In the genomic region with DNA sequence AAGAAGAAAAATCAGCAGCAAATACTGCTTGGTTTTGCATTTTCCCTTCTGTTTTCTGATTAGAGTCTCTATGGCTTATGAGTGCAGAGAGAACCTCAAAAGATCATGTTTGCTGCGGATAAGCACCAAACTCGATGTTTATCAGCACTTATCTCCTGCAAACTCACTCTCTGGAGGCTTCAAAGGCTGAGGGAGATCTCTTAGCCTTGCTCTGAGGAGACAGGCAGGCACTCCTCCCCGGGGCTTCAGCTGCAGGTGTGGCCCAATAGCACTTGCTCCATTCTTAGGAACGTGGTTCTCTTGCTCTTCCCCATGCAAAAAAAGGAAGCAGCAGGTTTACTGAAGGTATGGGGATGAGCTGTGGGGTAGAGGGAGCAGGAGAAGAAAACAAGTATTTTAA, we compare ENCODE assay signal across 15 cellular contexts. TPM values are rescaled to one million over a fixed set of nuclear protein-coding genes. Genes with fewer than 3 reads are reported as not detected.
DNase-seq lines count a peak whose midpoint lies in the region; ATAC-seq and TF ChIP-seq lines count a peak whose summit lies in the region.
"Had no signal": no experiment of that assay in that cellular context is flagged by ENCODE, and none has a peak within 500 bp of the region (broad histone marks: within the 10 kb centered on the region; RNA-seq: fewer than 3 reads in every experiment).

No MANE protein-coding gene starts in this region.

- H3K4me1 Mint-ChIP-seq in activated T-cell treated with anti-CD3 and anti-CD28 coated beads, Interleukin-2, amount 50 U/mL, for 72 hours (ENCODE audit: low read depth) = peaks cover 64% of the 10 kb centered on the region
- peaks cover 86% of the 10 kb centered on the region for H3K4me1 Mint-ChIP-seq in activated naive CD8-positive, alpha-beta T cell treated with anti-CD3 and anti-CD28 coated beads, Interleukin-2, amount 50 U/mL, for 24 hours
- peaks cover 81% of the 10 kb centered on the region for H3K4me1 Mint-ChIP-seq in stimulated activated memory B cell treated with anti-CD40 and anti-IgM and Interleukin-4, amounts not matched to agents 10 μg/mL and 1 μg/mL and 100 μg/mL, for 72 hours

- H3K27me3 ChIP-seq in esophagus muscularis mucosa = no peaks in the 10 kb centered on the region
- no peaks in the 10 kb centered on the region for H3K27me3 ChIP-seq in aorta (ENCODE audit: control insufficient read depth in 1 of 2, insufficient read depth in 2 of 2, low read length in 1 of 2)
- H3K27me3 ChIP-seq: vagina had no signal

- intact Hi-C loops in OCI-LY7 (cut with micrococcal nuclease; ENCODE audit: unreplicated experiment) (no loop called here), esophagus muscularis mucosa (cut with DNase I) (no loop called here), aorta (cut with DNase I) (no loop called here)

- peak overlapping the region; percentile 61 for H3K4me2 ChIP-seq in OCI-LY7 (ENCODE audit: low read length)

- H3K4me3 Mint-ChIP-seq in activated T-cell treated with anti-CD3 and anti-CD28 coated beads, Interleukin-2, amount 50 U/mL, for 72 hours = peak overlapping the region; percentile 52 to 84
- H3K4me3 Mint-ChIP-seq in activated naive CD8-positive, alpha-beta T cell treated with anti-CD3 and anti-CD28 coated beads, Interleukin-2, amount 50 U/mL, for 24 hours = peak overlapping the region; percentile 8
- H3K4me3 Mint-ChIP-seq in stimulated activated memory B cell treated with anti-CD40 and anti-IgM and Interleukin-4, amounts not matched to agents 10 μg/mL and 1 μg/mL and 100 μg/mL, for 72 hours = peak overlapping the region; percentile 42

- H4K20me1 ChIP-seq in OCI-LY7 (ENCODE audit: insufficient read depth, low read length) = no peaks in the 10 kb centered on the region

- H3K27ac ChIP-seq in OCI-LY7 (ENCODE audit: low read depth, low read length, poor library complexity, severe bottlenecking) (peak overlapping the region; percentile 29), esophagus muscularis mucosa (replicated peaks in 1 of 4) (no peak overlapping the region), aorta (ENCODE audit: low read depth in 1 of 2, low read length in 2 of 2) (no peak overlapping the region)
- H3K27ac ChIP-seq: cardiac muscle cell, parathyroid adenoma, vagina had no signal

- H3K79me2 ChIP-seq in OCI-LY7 (ENCODE audit: insufficient read depth, low read depth, low read length) = peaks cover 65% of the 10 kb centered on the region
- H3K79me2 ChIP-seq: parathyroid adenoma had no signal

- TF ChIP-seq POLR2A in esophagus muscularis mucosa (IDR thresholded peaks at IDR 0.05; ENCODE audit: low read depth) = no peak

- no peak for TF ChIP-seq EP300 in esophagus muscularis mucosa (IDR thresholded peaks at IDR 0.05)

- H3K4me3 ChIP-seq in OCI-LY7 (ENCODE audit: low read depth, low read length, poor library complexity, severe bottlenecking) (peak overlapping the region; percentile 20), esophagus muscularis mucosa (no peak overlapping the region), aorta (ENCODE audit: low read length in 2 of 2) (no peak overlapping the region)
- H3K4me3 ChIP-seq: cardiac muscle cell, vagina had no signal

- no peaks in the 10 kb centered on the region for H3K9me3 Mint-ChIP-seq in activated T-cell treated with anti-CD3 and anti-CD28 coated beads, Interleukin-2, amount 50 U/mL, for 72 hours
- no peaks in the 10 kb centered on the region for H3K9me3 Mint-ChIP-seq in activated naive CD8-positive, alpha-beta T cell treated with anti-CD3 and anti-CD28 coated beads, Interleukin-2, amount 50 U/mL, for 24 hours
- no peaks in the 10 kb centered on the region for H3K9me3 Mint-ChIP-seq in stimulated activated memory B cell treated with anti-CD40 and anti-IgM and Interleukin-4, amounts not matched to agents 10 μg/mL and 1 μg/mL and 100 μg/mL, for 72 hours

- H3K27me3 Mint-ChIP-seq in activated T-cell treated with anti-CD3 and anti-CD28 coated beads, Interleukin-2, amount 50 U/mL, for 72 hours (ENCODE audit: low read depth) = no peaks in the 10 kb centered on the region
- no peaks in the 10 kb centered on the region for H3K27me3 Mint-ChIP-seq in activated naive CD8-positive, alpha-beta T cell treated with anti-CD3 and anti-CD28 coated beads, Interleukin-2, amount 50 U/mL, for 24 hours
- H3K27me3 Mint-ChIP-seq in stimulated activated memory B cell treated with anti-CD40 and anti-IgM and Interleukin-4, amounts not matched to agents 10 μg/mL and 1 μg/mL and 100 μg/mL, for 72 hours = no peaks in the 10 kb centered on the region

- TF ChIP-seq CTCF in OCI-LY7 (conservative IDR thresholded peaks at IDR 0.05; ENCODE audit: low read length) = no peak
- no peak for TF ChIP-seq CTCF in esophagus muscularis mucosa (IDR thresholded peaks at IDR 0.05)

- peaks cover 3 to 5% of the 10 kb centered on the region in 2 donors for H3K36me3 Mint-ChIP-seq in activated T-cell treated with anti-CD3 and anti-CD28 coated beads, Interleukin-2, amount 50 U/mL, for 72 hours (ENCODE audit: insufficient read depth in 2 of 2)
- peaks cover 12% of the 10 kb centered on the region for H3K36me3 Mint-ChIP-seq in activated naive CD8-positive, alpha-beta T cell treated with anti-CD3 and anti-CD28 coated beads, Interleukin-2, amount 50 U/mL, for 24 hours (ENCODE audit: low read depth)
- peaks cover 17% of the 10 kb centered on the region for H3K36me3 Mint-ChIP-seq in stimulated activated memory B cell treated with anti-CD40 and anti-IgM and Interleukin-4, amounts not matched to agents 10 μg/mL and 1 μg/mL and 100 μg/mL, for 72 hours

- WGBS in esophagus muscularis mucosa = 35% methylated on average over 4 of the region's 4 CpGs
- WGBS in aorta, 2 donors = 64 to 66% methylated on average over 4 of the region's 4 CpGs

- H3K36me3 ChIP-seq in OCI-LY7 (ENCODE audit: insufficient read depth, low read length) (0 out of 2 replicates have a peak, but pooled peaks cover 4% of the 10 kb centered on the region), esophagus muscularis mucosa (no peaks in the 10 kb centered on the region), aorta (ENCODE audit: control insufficient read depth in 1 of 2, insufficient read depth in 2 of 2, low read length in 1 of 2) (no peaks in the 10 kb centered on the region)
- H3K36me3 ChIP-seq: cardiac muscle cell, vagina had no signal

- H3K9me2 ChIP-seq in OCI-LY7 (ENCODE audit: insufficient read depth, low read length) = no peaks in the 10 kb centered on the region

- H2AFZ ChIP-seq in OCI-LY7 (ENCODE audit: low read length) = no peak overlapping the region
- H2AFZ ChIP-seq: parathyroid adenoma had no signal

- POLR2A ChIA-PET in OCI-LY7 (lab: Charles Lee) = interaction anchor here (0.9 to 11.2 kb wide), 5 partner anchors 12 to 43 kb away, joined by 4 to 173 read pairs (median 47); no protein-coding TSS in a partner anchor

- DNase-seq in activated T-cell treated with anti-CD3 and anti-CD28 coated beads, Interleukin-2, amount 50 U/mL, for 72 hours = no peak
- DNase-seq in activated T-cell treated with anti-CD3 and anti-CD28 coated beads for 4 hours (no peak), OCI-LY7 (ENCODE audit: low spot score) (peak; percentile 60), A172 (ENCODE audit: low spot score) (no peak), esophagus muscularis mucosa (ENCODE audit: extremely low spot score) (no peak), aorta (no peak)
- no peak for DNase-seq in activated naive CD8-positive, alpha-beta T cell treated with anti-CD3 and anti-CD28 coated beads, Interleukin-2, amount 50 U/mL, for 24 hours
- DNase-seq: EL, hypothalamus, NCI-H1092 treated with DMSO at 0.1 percent for 48 hours, NCI-H446 had no signal

- BruUV-seq in OCI-LY7 (replicated peaks; lab: Mats Ljungman, UMichigan) = no TSS peak

- peak overlapping the region; percentile 66 for H3K27ac Mint-ChIP-seq in activated T-cell treated with anti-CD3 and anti-CD28 coated beads, Interleukin-2, amount 50 U/mL, for 72 hours
- H3K27ac Mint-ChIP-seq in activated naive CD8-positive, alpha-beta T cell treated with anti-CD3 and anti-CD28 coated beads, Interleukin-2, amount 50 U/mL, for 24 hours = peak overlapping the region; percentile 35
- peak overlapping the region; percentile 82 for H3K27ac Mint-ChIP-seq in stimulated activated memory B cell treated with anti-CD40 and anti-IgM and Interleukin-4, amounts not matched to agents 10 μg/mL and 1 μg/mL and 100 μg/mL, for 72 hours

- CTCF ChIA-PET in OCI-LY7 (lab: Charles Lee; ENCODE audit: unreplicated experiment) = interaction anchor here (0.6 to 1.0 kb wide), 3 partner anchors 16 to 92 kb away, joined by 3 read pairs; no protein-coding TSS in a partner anchor

- H3K9me3 ChIP-seq in OCI-LY7 (ENCODE audit: low read length) (no peaks in the 10 kb centered on the region), esophagus muscularis mucosa (no peaks in the 10 kb centered on the region), aorta (ENCODE audit: control insufficient read depth, low read length) (no peaks in the 10 kb centered on the region)
- H3K9me3 ChIP-seq: vagina had no signal

- peaks cover 67% of the 10 kb centered on the region for H3K4me1 ChIP-seq in OCI-LY7 (ENCODE audit: insufficient read depth, low read length, poor library complexity, severe bottlenecking)
- peaks cover 0 to 33% (median 25%) of the 10 kb centered on the region in 4 donors for H3K4me1 ChIP-seq in esophagus muscularis mucosa
- no peaks in the 10 kb centered on the region for H3K4me1 ChIP-seq in aorta (ENCODE audit: control insufficient read depth in 1 of 2, insufficient read depth in 2 of 2, low read length in 2 of 2)
- H3K4me1 ChIP-seq: vagina had no signal

- no peak for ATAC-seq in activated T-cell treated with anti-CD3 and anti-CD28 coated beads, Interleukin-2, amount 50 U/mL, for 72 hours (replicated peaks in 1 of 2)
- no peak for ATAC-seq in activated naive CD8-positive, alpha-beta T cell treated with anti-CD3 and anti-CD28 coated beads, Interleukin-2, amount 50 U/mL, for 24 hours
- ATAC-seq in stimulated activated memory B cell treated with anti-CD40 and anti-IgM and Interleukin-4, amounts not matched to agents 10 μg/mL and 1 μg/mL and 100 μg/mL, for 72 hours = no peak
- no peak for ATAC-seq in aorta (ENCODE audit: low FRiP score)

RNA-seq across cellular contexts. Expression of gene FLI1, which starts 45.1 kb away (rescaled TPM):
- total RNA-seq in activated T-cell treated with anti-CD3 and anti-CD28 coated beads, Interleukin-2, amount 50 U/mL, for 72 hours = 10 to 100 TPM; 48.6 to 58.5 TPM
- total RNA-seq in OCI-LY7 (2014; rRNA removed; shearing (Covaris generic)) = 79.4 and 88.8 TPM in 2 replicates
- total RNA-seq in OCI-LY7 (2022) (78.2 and 81.2 TPM in 2 replicates), esophagus muscularis mucosa (10 to 100 TPM; 17.4 to 43.8 (median 29.6) TPM), aorta (10 to 100 TPM; 32.5 to 65.0 TPM)
- 3.6 and 6.1 TPM in 2 replicates for total RNA-seq in A172 (2014; rRNA removed; shearing (Covaris generic))
- polyA plus RNA-seq in aorta = 1 to 10 TPM; 4.1 to 5.5 TPM

Comparison
In these comparisons a context has a peak if more than half of its experiments do, and no peak if none do; other contexts are left out.
1. H3K4me3 Mint-ChIP-seq: peak in every context shown above with its lines; median percentile 68 in activated T-cell treated with anti-CD3 and anti-CD28 coated beads, Interleukin-2, amount 50 U/mL, for 72 hours; 42 in stimulated activated memory B cell treated with anti-CD40 and anti-IgM and Interleukin-4, amounts not matched to agents 10 μg/mL and 1 μg/mL and 100 μg/mL, for 72 hours; 8 in activated naive CD8-positive, alpha-beta T cell treated with anti-CD3 and anti-CD28 coated beads, Interleukin-2, amount 50 U/mL, for 24 hours.